ENCODE assay signal across 12 cellular contexts in the genomic region with DNA sequence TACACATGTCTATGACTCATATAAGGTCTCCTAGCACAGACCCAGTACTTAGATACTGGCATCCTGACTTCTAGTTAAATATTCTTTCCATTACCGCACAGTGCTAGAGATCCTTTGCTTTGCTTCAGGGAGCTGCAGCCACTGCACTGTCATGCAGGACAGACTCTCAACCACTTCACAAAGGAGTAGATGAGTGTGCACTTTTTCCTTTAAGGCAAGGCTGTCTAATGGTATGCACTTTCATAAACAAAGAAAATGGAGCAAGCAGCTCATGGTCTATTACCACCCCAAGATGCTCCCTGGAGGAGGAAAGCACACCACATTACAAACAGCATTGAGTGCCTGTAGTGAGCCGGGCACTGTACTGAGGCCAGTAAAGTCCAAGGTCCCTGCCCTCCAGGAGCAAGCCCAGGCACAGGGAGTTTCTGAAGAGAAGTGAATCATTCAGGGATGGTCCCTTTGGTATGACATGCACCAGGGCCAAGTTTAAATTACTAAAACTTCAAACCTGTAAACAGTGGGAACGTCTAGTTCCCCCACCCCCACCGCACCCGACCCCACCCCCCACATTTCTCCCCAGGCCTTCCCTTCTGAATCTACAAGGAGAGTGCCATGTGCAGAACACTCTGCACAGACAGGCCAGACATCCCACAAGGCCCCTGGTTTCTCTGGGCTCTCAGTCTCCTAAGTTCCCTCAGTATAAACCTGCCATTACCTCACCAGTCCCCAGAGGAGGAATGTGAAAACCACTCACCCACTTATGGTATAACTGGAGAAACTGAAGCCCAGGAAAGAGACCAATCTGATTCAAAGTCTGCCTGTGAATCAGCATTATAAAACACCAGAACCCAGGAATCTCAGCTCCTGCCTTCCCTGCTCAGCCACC.
A peak's percentile ranks its signal among the peaks of the same experiment; 100 is the strongest.
DNase-seq lines count a peak whose midpoint lies in the region; ATAC-seq, FAIRE-seq and TF ChIP-seq lines count a peak whose summit lies in the region.
"Had no signal": no experiment of that assay in that cellular context is flagged by ENCODE, and none has a peak within 500 bp of the region (broad histone marks: within the 10 kb centered on the region; RNA-seq: fewer than 3 reads in every experiment).

No MANE protein-coding gene starts in this region.

- no peak for DNase-seq in activated CD4-positive, CD25-positive, alpha-beta regulatory T cell treated with anti-CD3 and anti-CD28 coated beads, Interleukin-2, amount 50 U/mL, for 72 hours
- DNase-seq in RCC 7860 (ENCODE audit: low spot score), result peak; percentile 68
- DNase-seq in foreskin keratinocyte, result peak; percentile 59 to 84
- peak; percentile 72 for DNase-seq in small intestine
- no peak for DNase-seq in amniotic stem cell (lab: John Stamatoyannopoulos, UW)
- DNase-seq in HCEC 1CT, result no peak
- no peak for DNase-seq in ureter (ENCODE audit: low spot score)
- DNase-seq: 8988T, colonic mucosa, MV-4-11 had no signal

- H3K9me3 ChIP-seq in small intestine (ENCODE audit: control insufficient read depth, low read depth), result no peaks in the 10 kb centered on the region
- H3K9me3 ChIP-seq: colonic mucosa had no signal

- peak overlapping the region; percentile 54 for H3K27ac ChIP-seq in foreskin keratinocyte
- H3K27ac ChIP-seq in small intestine (ENCODE audit: low read depth in 1 of 2, low read length in 1 of 2), result no peak overlapping the region
- H3K27ac ChIP-seq: colonic mucosa had no signal

- H3K27me3 ChIP-seq in foreskin keratinocyte (no peaks in the 10 kb centered on the region), small intestine (ENCODE audit: control insufficient read depth in 2 of 2, insufficient read depth in 2 of 2, low read length in 2 of 2) (no peaks in the 10 kb centered on the region)
- H3K27me3 ChIP-seq: colonic mucosa had no signal

- H3K4me3 ChIP-seq in small intestine (ENCODE audit: low read depth in 1 of 2, low read length in 2 of 2), result no peak overlapping the region
- H3K4me3 ChIP-seq: colonic mucosa had no signal

- WGBS in small intestine, 3 donors, result 54 to 77% (median 59%) methylated on average over 5 of the region's 5 CpGs

- H3K36me3 ChIP-seq in small intestine (ENCODE audit: control insufficient read depth in 2 of 2, insufficient read depth in 2 of 2, low read length in 2 of 2), result no peaks in the 10 kb centered on the region
- H3K36me3 ChIP-seq: colonic mucosa had no signal

- TF ChIP-seq CTCF in foreskin keratinocyte (conservative IDR thresholded peaks at IDR 0.05), result no peak

- peak; percentile 69 to 75 for ATAC-seq in activated CD4-positive, CD25-positive, alpha-beta regulatory T cell treated with anti-CD3 and anti-CD28 coated beads, Interleukin-2, amount 50 U/mL, for 24 hours
- ATAC-seq in foreskin keratinocyte, result peak; percentile 86

- H3K4me1 ChIP-seq in foreskin keratinocyte, result peaks cover 6% of the 10 kb centered on the region
- H3K4me1 ChIP-seq in small intestine (ENCODE audit: control insufficient read depth in 2 of 2, insufficient read depth in 1 of 2, low read depth in 1 of 2, low read length in 1 of 2), result no peaks in the 10 kb centered on the region

- FAIRE-seq in RCC 7860 (lab: Jason Lieb, UNC) (peak; percentile 64), small intestine (lab: Jason Lieb, UNC) (no peak)
- FAIRE-seq: GM18507 had no signal

Comparison
In these comparisons a context has a peak if more than half of its experiments do, and no peak if none do; other contexts are left out.
1. DNase-seq: peak in RCC 7860 (single experiment), foreskin keratinocyte (2 of 2) and small intestine (single experiment); none in activated CD4-positive, CD25-positive, alpha-beta regulatory T cell treated with anti-CD3 and anti-CD28 coated beads, Interleukin-2, amount 50 U/mL, for 72 hours (single experiment), amniotic stem cell (single experiment), HCEC 1CT (single experiment) and ureter (single experiment).